Comparison of ENCODE assay signal across 18 cellular contexts in the genomic region with DNA sequence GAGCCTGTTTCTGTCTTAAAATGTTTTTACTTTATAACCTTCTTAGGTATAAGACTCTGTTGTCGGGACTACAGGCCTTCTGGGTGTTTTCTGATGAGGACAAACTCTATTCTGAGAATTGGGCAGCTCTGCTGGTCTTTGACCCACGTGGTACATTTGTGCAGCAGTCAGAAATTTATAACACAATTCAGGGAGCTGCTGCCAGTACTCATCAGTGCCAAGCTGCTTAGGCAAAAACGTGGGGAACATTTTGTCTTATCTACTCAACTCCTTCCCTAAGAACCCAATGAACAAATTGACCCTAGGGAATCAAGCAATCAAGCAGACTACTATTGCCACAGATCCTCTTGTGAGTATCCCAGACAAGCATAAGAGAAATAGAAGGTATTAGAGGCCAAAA.
DNase-seq lines count a peak whose midpoint lies in the region; ATAC-seq and TF ChIP-seq lines count a peak whose summit lies in the region.
"Had no signal": no experiment of that assay in that cellular context is flagged by ENCODE, and none has a peak within 500 bp of the region (broad histone marks: within the 10 kb centered on the region; RNA-seq: fewer than 3 reads in every experiment).

No MANE protein-coding gene starts in this region.

- peak; percentile 72 to 93 for TF ChIP-seq EP300 in tibial nerve (IDR thresholded peaks at IDR 0.05)

- H3K27ac ChIP-seq in body of pancreas (no peak overlapping the region), tibial nerve (peak overlapping the region; percentile 38 to 69 (median 44))

- TF ChIP-seq POLR2A in body of pancreas (IDR thresholded peaks at IDR 0.05) (no peak), tibial nerve (IDR thresholded peaks at IDR 0.05) (no peak)

- H3K36me3 ChIP-seq in body of pancreas (replicated peaks in 1 of 2; ENCODE audit: insufficient read depth in 1 of 2, low read depth in 2 of 2) (no peaks in the 10 kb centered on the region), tibial nerve (no peaks in the 10 kb centered on the region)
- H3K36me3 ChIP-seq: HAP-1 had no signal

- intact Hi-C loops in body of pancreas (cut with DNase I), result no loop called here
- intact Hi-C loops in Right ventricle myocardium superior (cut with DNase I), result no loop called here
- intact Hi-C loops in posterior vena cava (cut with DNase I), result no loop called here

- no peak for TF ChIP-seq CTCF in body of pancreas (IDR thresholded peaks at IDR 0.05)
- TF ChIP-seq CTCF in tibial nerve (IDR thresholded peaks at IDR 0.05), result no peak

- H3K4me3 ChIP-seq in body of pancreas, result no peak overlapping the region
- no peak overlapping the region for H3K4me3 ChIP-seq in tibial nerve
- H3K4me3 ChIP-seq: HAP-1 had no signal

- no peaks in the 10 kb centered on the region for H3K27me3 ChIP-seq in body of pancreas
- no peaks in the 10 kb centered on the region for H3K27me3 ChIP-seq in tibial nerve

- 57 to 61% methylated on average over 3 of the region's 3 CpGs for WGBS in body of pancreas, 2 donors
- WGBS in tibial nerve, 2 donors, result 25 to 32% methylated on average over 3 of the region's 3 CpGs

- H3K4me1 ChIP-seq in body of pancreas (no peaks in the 10 kb centered on the region), tibial nerve (peaks cover 0 to 7% (median 0%) of the 10 kb centered on the region in 4 donors)
- H3K4me1 ChIP-seq: HAP-1 had no signal

- ATAC-seq in body of pancreas, result peak; percentile 52
- ATAC-seq in Right ventricle myocardium superior (ENCODE audit: poor library complexity), result peak; percentile 96
- ATAC-seq in GM18511 (IDR thresholded peaks at IDR 0.05; ENCODE audit: unreplicated experiment), result no peak
- no peak for ATAC-seq in GM19452 (IDR thresholded peaks at IDR 0.05; ENCODE audit: unreplicated experiment)

- H3K9me3 ChIP-seq in body of pancreas (no peaks in the 10 kb centered on the region), tibial nerve (no peaks in the 10 kb centered on the region)
- H3K9me3 ChIP-seq: HAP-1 had no signal

- DNase-seq in body of pancreas (peak in 2 of 4 donors; percentile 3 to 12), Right ventricle myocardium superior (peak; percentile 77), posterior vena cava (ENCODE audit: low spot score) (peak; percentile 85), tibial nerve (ENCODE audit: low spot score in 2 of 2) (peak; percentile 65 to 77), OCI-M2 (lab: John Stamatoyannopoulos, UW; ENCODE audit: unreplicated experiment) (no peak), cerebellar nuclear complex (lab: John Stamatoyannopoulos, UW) (no peak)
- DNase-seq: activated naive CD4-positive, alpha-beta T cell; activated T-cell treated with anti-CD3 and anti-CD28 coated beads for 4 hours; cortex of kidney; MM.1S; naive B cell; NCI-H345; NK-92 treated with Interleukin-12 subunit alpha and Interleukin-12 subunit beta, amount 100 ng/mL, for 24 hours; RPMI8226; SW 1271 had no signal

Comparison
In these comparisons a context has a peak if more than half of its experiments do, and no peak if none do; other contexts are left out.
1. ATAC-seq: peak in body of pancreas (single experiment) and Right ventricle myocardium superior (single experiment); none in GM18511 (single experiment) and GM19452 (single experiment).
2. DNase-seq: peak in Right ventricle myocardium superior (single experiment), posterior vena cava (single experiment) and tibial nerve (2 of 2); none in OCI-M2 (single experiment) and cerebellar nuclear complex (0 of 2).
3. H3K27ac ChIP-seq: peak in tibial nerve (4 of 4); none in body of pancreas (0 of 4).